Comparison of ENCODE assay signal across 1 cellular context in the genomic region with DNA sequence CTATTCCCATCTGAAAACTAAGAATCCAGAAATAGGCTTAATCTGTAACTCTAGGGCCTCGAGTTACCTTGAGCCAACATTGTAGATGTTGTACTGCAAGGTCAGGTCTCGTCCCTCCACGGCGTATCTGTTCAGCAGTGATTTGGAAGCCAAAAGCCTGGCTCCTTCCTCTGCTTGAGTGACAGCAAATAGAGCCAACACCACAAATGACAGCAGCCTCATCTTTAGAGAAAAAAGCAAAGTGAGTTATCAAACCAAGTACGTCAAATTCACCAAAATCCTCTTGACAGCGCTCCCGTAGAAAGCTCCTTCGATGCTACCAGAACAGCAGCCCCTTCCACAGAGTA.
A peak's percentile ranks its signal among the peaks of the same experiment; 100 is the strongest.
TF ChIP-seq lines count a peak whose summit lies in the region.

No MANE protein-coding gene starts in this region.

TF ChIP-seq in HepG2, 621 proteins besides CTCF, POLR2A, EP300 and RAD21:
- TF ChIP-seq ZNF12 (CRISPR knock-in tag; IDR thresholded peaks at IDR 0.05) (no peak), ZNF644 (CRISPR knock-in tag; IDR thresholded peaks at IDR 0.05; ENCODE audit: low read depth) (no peak), BRCA1 (CRISPR knock-in tag; IDR thresholded peaks at IDR 0.05) (no peak)
- TF ChIP-seq, protein P1, sequence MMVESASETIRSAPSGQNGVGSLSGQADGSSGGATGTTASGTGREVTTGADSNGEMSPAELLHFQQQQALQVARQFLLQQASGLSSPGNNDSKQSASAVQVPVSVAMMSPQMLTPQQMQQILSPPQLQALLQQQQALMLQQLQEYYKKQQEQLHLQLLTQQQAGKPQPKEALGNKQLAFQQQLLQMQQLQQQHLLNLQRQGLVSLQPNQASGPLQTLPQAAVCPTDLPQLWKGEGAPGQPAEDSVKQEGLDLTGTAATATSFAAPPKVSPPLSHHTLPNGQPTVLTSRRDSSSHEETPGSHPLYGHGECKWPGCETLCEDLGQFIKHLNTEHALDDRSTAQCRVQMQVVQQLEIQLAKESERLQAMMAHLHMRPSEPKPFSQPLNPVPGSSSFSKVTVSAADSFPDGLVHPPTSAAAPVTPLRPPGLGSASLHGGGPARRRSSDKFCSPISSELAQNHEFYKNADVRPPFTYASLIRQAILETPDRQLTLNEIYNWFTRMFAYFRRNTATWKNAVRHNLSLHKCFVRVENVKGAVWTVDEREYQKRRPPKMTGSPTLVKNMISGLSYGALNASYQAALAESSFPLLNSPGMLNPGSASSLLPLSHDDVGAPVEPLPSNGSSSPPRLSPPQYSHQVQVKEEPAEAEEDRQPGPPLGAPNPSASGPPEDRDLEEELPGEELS (CRISPR knock-in tag; IDR thresholded peaks at IDR 0.05) = 0 out of 2 replicates have a peak, but pooled peaks have one; percentile 15
